1 cellular context compared by ENCODE assay signal in the genomic region with DNA sequence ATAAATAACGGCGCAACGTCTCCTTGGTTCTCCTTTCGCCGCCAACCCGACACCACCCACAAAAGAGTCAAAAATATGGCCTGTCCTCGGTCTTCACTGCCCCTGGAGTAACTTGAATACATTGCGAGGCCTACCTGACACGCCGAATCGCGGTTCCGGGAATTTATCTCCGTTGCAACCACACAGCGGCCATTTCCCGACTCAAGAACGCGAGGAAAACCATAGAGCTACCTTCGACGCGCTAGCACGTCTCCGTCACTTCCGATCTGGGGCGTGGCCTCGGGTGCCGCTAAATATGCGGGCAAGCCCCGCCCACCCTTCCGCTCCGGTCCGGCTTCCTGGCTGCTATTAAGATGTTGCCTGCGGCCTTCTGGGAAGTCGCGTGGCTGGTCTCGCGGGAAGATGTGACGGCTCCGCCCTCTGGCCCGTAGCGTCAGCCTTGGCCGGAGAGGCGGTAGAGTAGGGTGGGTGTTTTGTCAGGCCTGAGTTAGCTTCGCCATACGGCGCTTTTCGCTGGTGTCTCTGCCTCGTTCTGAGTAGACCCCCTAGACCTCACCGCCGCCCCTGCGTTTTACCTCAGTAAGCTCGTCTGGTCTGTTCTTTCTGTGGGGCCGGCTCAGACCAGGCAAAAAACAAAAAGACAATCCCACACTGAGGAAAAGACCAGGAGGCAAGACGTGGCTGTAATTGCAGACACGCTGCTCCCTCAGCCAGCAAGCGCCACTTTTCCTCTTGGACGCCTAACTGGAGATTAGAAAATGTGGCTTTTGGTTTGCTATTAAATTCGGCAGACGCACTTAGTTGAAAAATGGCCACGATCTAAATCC.
TF ChIP-seq lines count a peak whose summit lies in the region.

A gene with protein sequence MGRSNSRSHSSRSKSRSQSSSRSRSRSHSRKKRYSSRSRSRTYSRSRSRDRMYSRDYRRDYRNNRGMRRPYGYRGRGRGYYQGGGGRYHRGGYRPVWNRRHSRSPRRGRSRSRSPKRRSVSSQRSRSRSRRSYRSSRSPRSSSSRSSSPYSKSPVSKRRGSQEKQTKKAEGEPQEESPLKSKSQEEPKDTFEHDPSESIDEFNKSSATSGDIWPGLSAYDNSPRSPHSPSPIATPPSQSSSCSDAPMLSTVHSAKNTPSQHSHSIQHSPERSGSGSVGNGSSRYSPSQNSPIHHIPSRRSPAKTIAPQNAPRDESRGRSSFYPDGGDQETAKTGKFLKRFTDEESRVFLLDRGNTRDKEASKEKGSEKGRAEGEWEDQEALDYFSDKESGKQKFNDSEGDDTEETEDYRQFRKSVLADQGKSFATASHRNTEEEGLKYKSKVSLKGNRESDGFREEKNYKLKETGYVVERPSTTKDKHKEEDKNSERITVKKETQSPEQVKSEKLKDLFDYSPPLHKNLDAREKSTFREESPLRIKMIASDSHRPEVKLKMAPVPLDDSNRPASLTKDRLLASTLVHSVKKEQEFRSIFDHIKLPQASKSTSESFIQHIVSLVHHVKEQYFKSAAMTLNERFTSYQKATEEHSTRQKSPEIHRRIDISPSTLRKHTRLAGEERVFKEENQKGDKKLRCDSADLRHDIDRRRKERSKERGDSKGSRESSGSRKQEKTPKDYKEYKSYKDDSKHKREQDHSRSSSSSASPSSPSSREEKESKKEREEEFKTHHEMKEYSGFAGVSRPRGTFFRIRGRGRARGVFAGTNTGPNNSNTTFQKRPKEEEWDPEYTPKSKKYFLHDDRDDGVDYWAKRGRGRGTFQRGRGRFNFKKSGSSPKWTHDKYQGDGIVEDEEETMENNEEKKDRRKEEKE (minus strand): TSS at position 268 of the 827 bp plus-strand sequence. CDS start 9,980 bp downstream, outside the sequence.

TF ChIP-seq in HepG2, 621 proteins besides CTCF, POLR2A, EP300 and RAD21 (continued from another document and continues in another):
- TF ChIP-seq, protein P1, sequence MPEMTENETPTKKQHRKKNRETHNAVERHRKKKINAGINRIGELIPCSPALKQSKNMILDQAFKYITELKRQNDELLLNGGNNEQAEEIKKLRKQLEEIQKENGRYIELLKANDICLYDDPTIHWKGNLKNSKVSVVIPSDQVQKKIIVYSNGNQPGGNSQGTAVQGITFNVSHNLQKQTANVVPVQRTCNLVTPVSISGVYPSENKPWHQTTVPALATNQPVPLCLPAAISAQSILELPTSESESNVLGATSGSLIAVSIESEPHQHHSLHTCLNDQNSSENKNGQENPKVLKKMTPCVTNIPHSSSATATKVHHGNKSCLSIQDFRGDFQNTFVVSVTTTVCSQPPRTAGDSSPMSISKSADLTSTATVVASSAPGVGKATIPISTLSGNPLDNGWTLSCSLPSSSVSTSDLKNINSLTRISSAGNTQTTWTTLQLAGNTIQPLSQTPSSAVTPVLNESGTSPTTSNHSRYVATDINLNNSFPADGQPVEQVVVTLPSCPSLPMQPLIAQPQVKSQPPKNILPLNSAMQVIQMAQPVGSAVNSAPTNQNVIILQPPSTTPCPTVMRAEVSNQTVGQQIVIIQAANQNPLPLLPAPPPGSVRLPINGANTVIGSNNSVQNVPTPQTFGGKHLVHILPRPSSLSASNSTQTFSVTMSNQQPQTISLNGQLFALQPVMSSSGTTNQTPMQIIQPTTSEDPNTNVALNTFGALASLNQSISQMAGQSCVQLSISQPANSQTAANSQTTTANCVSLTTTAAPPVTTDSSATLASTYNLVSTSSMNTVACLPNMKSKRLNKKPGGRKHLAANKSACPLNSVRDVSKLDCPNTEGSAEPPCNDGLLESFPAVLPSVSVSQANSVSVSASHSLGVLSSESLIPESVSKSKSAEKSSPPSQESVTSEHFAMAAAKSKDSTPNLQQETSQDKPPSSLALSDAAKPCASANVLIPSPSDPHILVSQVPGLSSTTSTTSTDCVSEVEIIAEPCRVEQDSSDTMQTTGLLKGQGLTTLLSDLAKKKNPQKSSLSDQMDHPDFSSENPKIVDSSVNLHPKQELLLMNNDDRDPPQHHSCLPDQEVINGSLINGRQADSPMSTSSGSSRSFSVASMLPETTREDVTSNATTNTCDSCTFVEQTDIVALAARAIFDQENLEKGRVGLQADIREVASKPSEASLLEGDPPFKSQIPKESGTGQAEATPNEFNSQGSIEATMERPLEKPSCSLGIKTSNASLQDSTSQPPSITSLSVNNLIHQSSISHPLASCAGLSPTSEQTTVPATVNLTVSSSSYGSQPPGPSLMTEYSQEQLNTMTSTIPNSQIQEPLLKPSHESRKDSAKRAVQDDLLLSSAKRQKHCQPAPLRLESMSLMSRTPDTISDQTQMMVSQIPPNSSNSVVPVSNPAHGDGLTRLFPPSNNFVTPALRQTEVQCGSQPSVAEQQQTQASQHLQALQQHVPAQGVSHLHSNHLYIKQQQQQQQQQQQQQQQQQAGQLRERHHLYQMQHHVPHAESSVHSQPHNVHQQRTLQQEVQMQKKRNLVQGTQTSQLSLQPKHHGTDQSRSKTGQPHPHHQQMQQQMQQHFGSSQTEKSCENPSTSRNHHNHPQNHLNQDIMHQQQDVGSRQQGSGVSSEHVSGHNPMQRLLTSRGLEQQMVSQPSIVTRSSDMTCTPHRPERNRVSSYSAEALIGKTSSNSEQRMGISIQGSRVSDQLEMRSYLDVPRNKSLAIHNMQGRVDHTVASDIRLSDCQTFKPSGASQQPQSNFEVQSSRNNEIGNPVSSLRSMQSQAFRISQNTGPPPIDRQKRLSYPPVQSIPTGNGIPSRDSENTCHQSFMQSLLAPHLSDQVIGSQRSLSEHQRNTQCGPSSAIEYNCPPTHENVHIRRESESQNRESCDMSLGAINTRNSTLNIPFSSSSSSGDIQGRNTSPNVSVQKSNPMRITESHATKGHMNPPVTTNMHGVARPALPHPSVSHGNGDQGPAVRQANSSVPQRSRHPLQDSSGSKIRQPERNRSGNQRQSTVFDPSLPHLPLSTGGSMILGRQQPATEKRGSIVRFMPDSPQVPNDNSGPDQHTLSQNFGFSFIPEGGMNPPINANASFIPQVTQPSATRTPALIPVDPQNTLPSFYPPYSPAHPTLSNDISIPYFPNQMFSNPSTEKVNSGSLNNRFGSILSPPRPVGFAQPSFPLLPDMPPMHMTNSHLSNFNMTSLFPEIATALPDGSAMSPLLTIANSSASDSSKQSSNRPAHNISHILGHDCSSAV (CRISPR knock-in tag; IDR thresholded peaks at IDR 0.05; ENCODE audit: borderline replicate concordance) = no peak
- TF ChIP-seq ZNF7 (CRISPR knock-in tag; IDR thresholded peaks at IDR 0.05) (no peak), MZF1 (CRISPR knock-in tag; IDR thresholded peaks at IDR 0.05; ENCODE audit: borderline replicate concordance) (0 out of 2 replicates have a peak, but pooled peaks have one; percentile 47), ZFP41 (CRISPR knock-in tag; IDR thresholded peaks at IDR 0.05; ENCODE audit: borderline replicate concordance) (no peak; the same call in 1 of the 2 replicates), MTF2 (CRISPR knock-in tag; IDR thresholded peaks at IDR 0.05; ENCODE audit: borderline replicate concordance) (peak; percentile 34; the same call in 1 of the 2 replicates), ZNF780A (CRISPR knock-in tag; IDR thresholded peaks at IDR 0.05) (no peak), ZEB1 (IDR thresholded peaks at IDR 0.05; ENCODE audit: insufficient replicate concordance, low read depth) (peak; percentile 33), KLF6 (CRISPR knock-in tag; IDR thresholded peaks at IDR 0.05) (peak; percentile 50; the same call in 1 of the 2 replicates), TOPORS (CRISPR knock-in tag; IDR thresholded peaks at IDR 0.05) (peak; percentile 91; the same call in 1 of the 2 replicates), SETDB1 (CRISPR knock-in tag; IDR thresholded peaks at IDR 0.05; ENCODE audit: borderline replicate concordance) (no peak), CREB1 (IDR thresholded peaks at IDR 0.05) (peak; percentile 90), CREB1 (CRISPR knock-in tag; IDR thresholded peaks at IDR 0.05) (peak; percentile 95), TCF7 (IDR thresholded peaks at IDR 0.05; ENCODE audit: low read depth) (no peak), NCOR1 (IDR thresholded peaks at IDR 0.05; ENCODE audit: borderline replicate concordance, low read length) (no peak), THAP11 (CRISPR knock-in tag; IDR thresholded peaks at IDR 0.05) (peak; percentile 93), TSC22D2 (CRISPR knock-in tag; IDR thresholded peaks at IDR 0.05; ENCODE audit: borderline replicate concordance) (peak; percentile 19), ZNF674 (CRISPR knock-in tag; IDR thresholded peaks at IDR 0.05; ENCODE audit: low read depth) (peak; percentile 50; the same call in 1 of the 2 replicates), SATB2 (CRISPR knock-in tag; IDR thresholded peaks at IDR 0.05) (no peak), ZNF83 (CRISPR knock-in tag; IDR thresholded peaks at IDR 0.05; ENCODE audit: borderline replicate concordance) (no peak), ZNF879 (CRISPR knock-in tag; IDR thresholded peaks at IDR 0.05) (no peak), ELF1 (CRISPR knock-in tag; IDR thresholded peaks at IDR 0.05) (peak; percentile 97), ZNF678 (CRISPR knock-in tag; IDR thresholded peaks at IDR 0.05) (peak; percentile 81), ZSCAN9 (CRISPR knock-in tag; IDR thresholded peaks at IDR 0.05; ENCODE audit: borderline replicate concordance) (0 out of 2 replicates have a peak, but pooled peaks have one; percentile 2)
- TF ChIP-seq, protein P2, sequence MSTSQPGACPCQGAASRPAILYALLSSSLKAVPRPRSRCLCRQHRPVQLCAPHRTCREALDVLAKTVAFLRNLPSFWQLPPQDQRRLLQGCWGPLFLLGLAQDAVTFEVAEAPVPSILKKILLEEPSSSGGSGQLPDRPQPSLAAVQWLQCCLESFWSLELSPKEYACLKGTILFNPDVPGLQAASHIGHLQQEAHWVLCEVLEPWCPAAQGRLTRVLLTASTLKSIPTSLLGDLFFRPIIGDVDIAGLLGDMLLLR (CRISPR knock-in tag; IDR thresholded peaks at IDR 0.05) = peak; percentile 68; the same call in 1 of the 2 replicates
- TF ChIP-seq, protein P3, sequence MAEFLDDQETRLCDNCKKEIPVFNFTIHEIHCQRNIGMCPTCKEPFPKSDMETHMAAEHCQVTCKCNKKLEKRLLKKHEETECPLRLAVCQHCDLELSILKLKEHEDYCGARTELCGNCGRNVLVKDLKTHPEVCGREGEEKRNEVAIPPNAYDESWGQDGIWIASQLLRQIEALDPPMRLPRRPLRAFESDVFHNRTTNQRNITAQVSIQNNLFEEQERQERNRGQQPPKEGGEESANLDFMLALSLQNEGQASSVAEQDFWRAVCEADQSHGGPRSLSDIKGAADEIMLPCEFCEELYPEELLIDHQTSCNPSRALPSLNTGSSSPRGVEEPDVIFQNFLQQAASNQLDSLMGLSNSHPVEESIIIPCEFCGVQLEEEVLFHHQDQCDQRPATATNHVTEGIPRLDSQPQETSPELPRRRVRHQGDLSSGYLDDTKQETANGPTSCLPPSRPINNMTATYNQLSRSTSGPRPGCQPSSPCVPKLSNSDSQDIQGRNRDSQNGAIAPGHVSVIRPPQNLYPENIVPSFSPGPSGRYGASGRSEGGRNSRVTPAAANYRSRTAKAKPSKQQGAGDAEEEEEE (CRISPR knock-in tag; IDR thresholded peaks at IDR 0.05; ENCODE audit: borderline replicate concordance) = peak; percentile 89; the same call in 1 of the 2 replicates
- TF ChIP-seq, protein P4, sequence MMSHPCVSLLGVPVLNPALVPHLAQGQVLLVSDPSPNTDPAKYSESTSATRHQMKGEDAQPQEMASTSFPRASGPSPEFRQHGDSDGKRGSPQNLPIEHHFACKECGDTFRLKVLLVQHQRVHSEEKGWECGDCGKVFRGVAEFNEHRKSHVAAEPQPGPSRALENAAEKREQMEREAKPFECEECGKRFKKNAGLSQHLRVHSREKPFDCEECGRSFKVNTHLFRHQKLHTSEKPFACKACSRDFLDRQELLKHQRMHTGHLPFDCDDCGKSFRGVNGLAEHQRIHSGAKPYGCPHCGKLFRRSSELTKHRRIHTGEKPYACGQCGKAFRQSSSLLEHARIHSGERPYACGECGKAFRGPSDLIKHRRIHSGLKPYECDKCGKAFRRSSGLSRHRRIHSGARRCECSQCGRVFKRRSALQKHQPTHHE (CRISPR knock-in tag; IDR thresholded peaks at IDR 0.05; ENCODE audit: borderline replicate concordance) = no peak; the same call in none of the 2 replicates
- TF ChIP-seq, protein P5, sequence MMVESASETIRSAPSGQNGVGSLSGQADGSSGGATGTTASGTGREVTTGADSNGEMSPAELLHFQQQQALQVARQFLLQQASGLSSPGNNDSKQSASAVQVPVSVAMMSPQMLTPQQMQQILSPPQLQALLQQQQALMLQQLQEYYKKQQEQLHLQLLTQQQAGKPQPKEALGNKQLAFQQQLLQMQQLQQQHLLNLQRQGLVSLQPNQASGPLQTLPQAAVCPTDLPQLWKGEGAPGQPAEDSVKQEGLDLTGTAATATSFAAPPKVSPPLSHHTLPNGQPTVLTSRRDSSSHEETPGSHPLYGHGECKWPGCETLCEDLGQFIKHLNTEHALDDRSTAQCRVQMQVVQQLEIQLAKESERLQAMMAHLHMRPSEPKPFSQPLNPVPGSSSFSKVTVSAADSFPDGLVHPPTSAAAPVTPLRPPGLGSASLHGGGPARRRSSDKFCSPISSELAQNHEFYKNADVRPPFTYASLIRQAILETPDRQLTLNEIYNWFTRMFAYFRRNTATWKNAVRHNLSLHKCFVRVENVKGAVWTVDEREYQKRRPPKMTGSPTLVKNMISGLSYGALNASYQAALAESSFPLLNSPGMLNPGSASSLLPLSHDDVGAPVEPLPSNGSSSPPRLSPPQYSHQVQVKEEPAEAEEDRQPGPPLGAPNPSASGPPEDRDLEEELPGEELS (CRISPR knock-in tag; IDR thresholded peaks at IDR 0.05) = peak; percentile 50
- TF ChIP-seq, protein P6, sequence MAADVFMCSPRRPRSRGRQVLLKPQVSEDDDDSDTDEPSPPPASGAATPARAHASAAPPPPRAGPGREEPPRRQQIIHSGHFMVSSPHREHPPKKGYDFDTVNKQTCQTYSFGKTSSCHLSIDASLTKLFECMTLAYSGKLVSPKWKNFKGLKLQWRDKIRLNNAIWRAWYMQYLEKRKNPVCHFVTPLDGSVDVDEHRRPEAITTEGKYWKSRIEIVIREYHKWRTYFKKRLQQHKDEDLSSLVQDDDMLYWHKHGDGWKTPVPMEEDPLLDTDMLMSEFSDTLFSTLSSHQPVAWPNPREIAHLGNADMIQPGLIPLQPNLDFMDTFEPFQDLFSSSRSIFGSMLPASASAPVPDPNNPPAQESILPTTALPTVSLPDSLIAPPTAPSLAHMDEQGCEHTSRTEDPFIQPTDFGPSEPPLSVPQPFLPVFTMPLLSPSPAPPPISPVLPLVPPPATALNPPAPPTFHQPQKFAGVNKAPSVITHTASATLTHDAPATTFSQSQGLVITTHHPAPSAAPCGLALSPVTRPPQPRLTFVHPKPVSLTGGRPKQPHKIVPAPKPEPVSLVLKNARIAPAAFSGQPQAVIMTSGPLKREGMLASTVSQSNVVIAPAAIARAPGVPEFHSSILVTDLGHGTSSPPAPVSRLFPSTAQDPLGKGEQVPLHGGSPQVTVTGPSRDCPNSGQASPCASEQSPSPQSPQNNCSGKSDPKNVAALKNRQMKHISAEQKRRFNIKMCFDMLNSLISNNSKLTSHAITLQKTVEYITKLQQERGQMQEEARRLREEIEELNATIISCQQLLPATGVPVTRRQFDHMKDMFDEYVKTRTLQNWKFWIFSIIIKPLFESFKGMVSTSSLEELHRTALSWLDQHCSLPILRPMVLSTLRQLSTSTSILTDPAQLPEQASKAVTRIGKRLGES (CRISPR knock-in tag; IDR thresholded peaks at IDR 0.05; ENCODE audit: borderline replicate concordance) = 0 out of 2 replicates have a peak, but pooled peaks have one; percentile 31
